8 cellular contexts compared by ENCODE assay signal in the genomic region with DNA sequence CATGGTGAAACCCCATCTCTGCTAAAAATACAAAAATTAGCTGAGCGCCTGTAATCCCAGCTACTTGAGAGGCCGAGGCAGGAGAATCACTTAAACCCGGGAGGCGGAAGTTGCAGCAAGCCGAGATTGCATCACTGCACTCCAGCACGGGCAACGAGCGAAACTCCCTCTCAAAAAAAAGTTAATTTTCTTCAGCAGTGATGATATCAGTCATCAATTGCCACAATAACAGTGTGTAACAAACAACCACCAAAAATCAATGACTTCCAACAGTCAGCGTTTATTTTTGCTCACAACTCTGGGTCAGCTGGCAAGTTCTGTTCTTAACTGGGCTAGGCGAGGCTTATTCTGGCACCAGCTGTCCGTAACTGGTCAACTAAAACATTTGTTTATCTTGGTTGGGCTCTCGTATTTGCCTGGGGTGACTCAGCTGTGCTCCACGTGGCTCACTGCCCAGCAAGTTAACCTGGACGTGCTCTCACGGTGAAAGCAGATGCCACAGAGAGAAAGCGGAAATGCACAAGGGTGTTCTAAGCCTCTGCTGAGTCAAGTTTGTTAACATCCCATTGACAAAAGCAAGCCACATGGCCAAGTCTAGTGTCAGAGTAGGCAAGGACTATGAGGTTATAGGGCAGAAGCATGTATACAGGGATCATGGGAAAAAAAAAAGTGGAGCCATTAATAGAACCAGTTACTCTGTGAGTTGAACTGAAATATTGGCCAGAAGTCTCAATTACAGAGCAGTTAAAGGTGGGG. TPM values are rescaled to one million over a fixed set of nuclear protein-coding genes. Genes with fewer than 3 reads are reported as not detected.
DNase-seq lines count a peak whose midpoint lies in the region; ATAC-seq and TF ChIP-seq lines count a peak whose summit lies in the region.

No MANE protein-coding gene starts in this region.

- H3K27me3 ChIP-seq in IMR-90 (ENCODE audit: control insufficient read depth, insufficient read depth, low read length) (no peaks in the 10 kb centered on the region; the same call in 1 of the 2 replicates), SJCRH30 (no peaks in the 10 kb centered on the region), foreskin keratinocyte (no peaks in the 10 kb centered on the region), parathyroid adenoma (ENCODE audit: control insufficient read depth, insufficient read depth, low read length) (no peaks in the 10 kb centered on the region)

- no peaks in the 10 kb centered on the region for H4K20me1 ChIP-seq in IMR-90 (ENCODE audit: insufficient read depth, low read length)

- H3K27ac ChIP-seq in IMR-90 (ENCODE audit: insufficient read depth, low read length) = no peak overlapping the region
- H3K27ac ChIP-seq in SJCRH30 = no peak overlapping the region
- H3K27ac ChIP-seq in foreskin keratinocyte = no peak overlapping the region
- H3K27ac ChIP-seq in parathyroid adenoma = peak overlapping the region; percentile 58

- WGBS in IMR-90 (ENCODE audit: extremely low coverage in 2 of 2, insufficient read length in 1 of 2), 2 experiments = 32% methylated on average over 5 of the region's 16 CpGs; no CpG with 5 or more reads in 1 of the 2 experiments

- no peak for TF ChIP-seq POLR2A in IMR-90 (IDR thresholded peaks at IDR 0.05; ENCODE audit: low read depth, low read length)

- ATAC-seq in IMR-90 (ENCODE audit: low read depth) (peak; percentile 69), foreskin keratinocyte (peak; percentile 68)
- no peak for ATAC-seq in stimulated activated memory B cell treated with anti-CD40 and anti-IgM and Interleukin-4, amounts not matched to agents 10 μg/mL and 1 μg/mL and 100 μg/mL, for 72 hours

- H3K36me3 ChIP-seq in IMR-90 (ENCODE audit: control insufficient read depth, insufficient read depth, low read length) = no peaks in the 10 kb centered on the region
- H3K36me3 ChIP-seq in SJCRH30 = no peaks in the 10 kb centered on the region
- no peaks in the 10 kb centered on the region for H3K36me3 ChIP-seq in parathyroid adenoma (ENCODE audit: control insufficient read depth, insufficient read depth, low read length)

- H2BK120ac ChIP-seq in IMR-90 (ENCODE audit: low read depth, low read length) = no peak overlapping the region

- H3K9me3 ChIP-seq in IMR-90 (ENCODE audit: control insufficient read depth, insufficient read depth, low read length) (no peaks in the 10 kb centered on the region), SJCRH30 (replicated peaks) (no peaks in the 10 kb centered on the region), parathyroid adenoma (ENCODE audit: control insufficient read depth, low read length) (no peaks in the 10 kb centered on the region)

- peak; percentile 87 for DNase-seq in AG08395 (ENCODE audit: low spot score)
- DNase-seq in IMR-90 = peak; percentile 68
- DNase-seq in SJCRH30 = peak; percentile 83 to 85
- DNase-seq in foreskin keratinocyte = peak; percentile 78 to 83
- DNase-seq in NCI-H1048 (lab: John Stamatoyannopoulos, UW) = no peak
- DNase-seq in cortex of kidney (lab: John Stamatoyannopoulos, UW) = no peak

- H3K27me3 Mint-ChIP-seq in stimulated activated memory B cell treated with anti-CD40 and anti-IgM and Interleukin-4, amounts not matched to agents 10 μg/mL and 1 μg/mL and 100 μg/mL, for 72 hours = peaks cover 22% of the 10 kb centered on the region

- no peak overlapping the region for H4K8ac ChIP-seq in IMR-90 (ENCODE audit: low read depth in 2 of 2, low read length in 2 of 2)

- TF ChIP-seq CTCF in IMR-90 (conservative IDR thresholded peaks at IDR 0.05; ENCODE audit: low read depth, low read length) (no peak), foreskin keratinocyte (conservative IDR thresholded peaks at IDR 0.05) (no peak), parathyroid adenoma (IDR thresholded peaks at IDR 0.05) (no peak)

- H4K91ac ChIP-seq in IMR-90 (ENCODE audit: insufficient read depth, low read depth, low read length) = no peak overlapping the region

- no peak for TF ChIP-seq RAD21 in IMR-90 (IDR thresholded peaks at IDR 0.05; ENCODE audit: low read length)

- no peak overlapping the region for H2AK5ac ChIP-seq in IMR-90 (ENCODE audit: low read depth, low read length)

- H2BK20ac ChIP-seq in IMR-90 (ENCODE audit: low read depth, low read length) = no peak overlapping the region

- H3K4me1 ChIP-seq in IMR-90 (ENCODE audit: control insufficient read depth, insufficient read depth, low read length) (no peaks in the 10 kb centered on the region), SJCRH30 (peaks cover 7% of the 10 kb centered on the region), foreskin keratinocyte (no peaks in the 10 kb centered on the region), parathyroid adenoma (no peaks in the 10 kb centered on the region)

- no peak overlapping the region for H3K4me2 ChIP-seq in IMR-90 (ENCODE audit: low read depth, low read length)
- H3K4me2 ChIP-seq in parathyroid adenoma (ENCODE audit: low read length) = peak overlapping the region; percentile 56

- H3K9ac ChIP-seq in IMR-90 (ENCODE audit: low read depth, low read length) = no peak overlapping the region
- H3K9ac ChIP-seq in parathyroid adenoma = no peak overlapping the region

- in situ Hi-C loops in IMR-90 (cut with MboI; ENCODE audit: low sequenced_read_pairs) = no loop called here

- no peak overlapping the region for H4K5ac ChIP-seq in IMR-90 (ENCODE audit: low read depth, low read length)

- no peak overlapping the region for H2BK5ac ChIP-seq in IMR-90 (ENCODE audit: low read depth, low read length, poor library complexity, severe bottlenecking)

- H3K14ac ChIP-seq in IMR-90 (replicated peaks; ENCODE audit: low read depth, low read length) = no peak overlapping the region

- H3K4ac ChIP-seq in IMR-90 (ENCODE audit: low read depth, low read length) = no peak overlapping the region

- H3K36me3 Mint-ChIP-seq in stimulated activated memory B cell treated with anti-CD40 and anti-IgM and Interleukin-4, amounts not matched to agents 10 μg/mL and 1 μg/mL and 100 μg/mL, for 72 hours = no peaks in the 10 kb centered on the region

- no peaks in the 10 kb centered on the region for H3K9me1 ChIP-seq in IMR-90 (ENCODE audit: insufficient read depth, low read length)

- intact Hi-C loops in IMR-90 (cut with micrococcal nuclease) = no loop called here

- H3K9me3 Mint-ChIP-seq in stimulated activated memory B cell treated with anti-CD40 and anti-IgM and Interleukin-4, amounts not matched to agents 10 μg/mL and 1 μg/mL and 100 μg/mL, for 72 hours = no peaks in the 10 kb centered on the region

- H2AK9ac ChIP-seq in IMR-90 (replicated peaks; ENCODE audit: low read depth, low read length, poor library complexity) = no peak overlapping the region

- dilution Hi-C loops in IMR-90 (cut with HindIII; ENCODE audit: low sequenced_read_pairs, unreplicated experiment) = no loop called here

- H3K27ac Mint-ChIP-seq in stimulated activated memory B cell treated with anti-CD40 and anti-IgM and Interleukin-4, amounts not matched to agents 10 μg/mL and 1 μg/mL and 100 μg/mL, for 72 hours = no peak overlapping the region

- no peaks in the 10 kb centered on the region for H3K4me1 Mint-ChIP-seq in stimulated activated memory B cell treated with anti-CD40 and anti-IgM and Interleukin-4, amounts not matched to agents 10 μg/mL and 1 μg/mL and 100 μg/mL, for 72 hours

- no peaks in the 10 kb centered on the region for H3K79me2 ChIP-seq in parathyroid adenoma

- CTCF ChIA-PET in IMR-90 (lab: Yijun Ruan, JAX) = no interaction called here

- no peaks in the 10 kb centered on the region for H3K79me1 ChIP-seq in IMR-90 (ENCODE audit: low read depth in 1 of 2, low read length in 2 of 2)

- H3K4me3 ChIP-seq in IMR-90 (ENCODE audit: insufficient read depth, low read depth, low read length) (no peak overlapping the region), SJCRH30 (no peak overlapping the region), parathyroid adenoma (ENCODE audit: low read depth, low read length) (no peak overlapping the region)

- no peak overlapping the region for H3K56ac ChIP-seq in IMR-90 (ENCODE audit: extremely low read depth, insufficient read depth, low read length)

- POLR2A ChIA-PET in IMR-90 (lab: Charles Lee; ENCODE audit: unreplicated experiment) = no interaction called here

- H2AFZ ChIP-seq in IMR-90 (replicated peaks; ENCODE audit: low read length, poor library complexity) (peak overlapping the region; percentile 14), parathyroid adenoma (no peak overlapping the region)

- no peak overlapping the region for H2BK15ac ChIP-seq in IMR-90 (ENCODE audit: low read depth, low read length)

- no TSS peak for BruUV-seq in IMR-90 (replicated peaks; lab: Mats Ljungman, UMichigan)

- no peak overlapping the region for H3K23ac ChIP-seq in IMR-90 (ENCODE audit: low read depth, low read length)

- H3K18ac ChIP-seq in IMR-90 (ENCODE audit: low read depth, low read length) = no peak overlapping the region

- H3K4me3 Mint-ChIP-seq in stimulated activated memory B cell treated with anti-CD40 and anti-IgM and Interleukin-4, amounts not matched to agents 10 μg/mL and 1 μg/mL and 100 μg/mL, for 72 hours = no peak overlapping the region

TF ChIP-seq in IMR-90, 13 proteins besides CTCF, POLR2A, EP300 and RAD21:
- TF ChIP-seq, protein P1, sequence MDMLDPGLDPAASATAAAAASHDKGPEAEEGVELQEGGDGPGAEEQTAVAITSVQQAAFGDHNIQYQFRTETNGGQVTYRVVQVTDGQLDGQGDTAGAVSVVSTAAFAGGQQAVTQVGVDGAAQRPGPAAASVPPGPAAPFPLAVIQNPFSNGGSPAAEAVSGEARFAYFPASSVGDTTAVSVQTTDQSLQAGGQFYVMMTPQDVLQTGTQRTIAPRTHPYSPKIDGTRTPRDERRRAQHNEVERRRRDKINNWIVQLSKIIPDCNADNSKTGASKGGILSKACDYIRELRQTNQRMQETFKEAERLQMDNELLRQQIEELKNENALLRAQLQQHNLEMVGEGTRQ (IDR thresholded peaks at IDR 0.05; ENCODE audit: low read depth, low read length) = peak; percentile 55; the same call in 1 of the 2 replicates
- TF ChIP-seq CHD1 (IDR thresholded peaks at IDR 0.05; ENCODE audit: low read depth, low read length) = no peak

RNA-seq across cellular contexts. Expression of a gene that starts 52.1 kb away (rescaled TPM):
- total RNA-seq in IMR-90 (2012; rRNA removed) (not detected in 2 replicates), foreskin keratinocyte (not detected in 2 replicates)
- polyA plus RNA-seq in IMR-90 (2012; rRNA removed) (not detected in 2 replicates), foreskin keratinocyte (not detected in 2 replicates)
- polyA plus RNA-seq in IMR-90 (2012; cell fraction: cytosol; rRNA removed) = not detected in 2 replicates
- polyA plus RNA-seq in IMR-90 (2012; cell fraction: nucleus; rRNA removed; ENCODE audit: low replicate concordance) = not detected in 2 replicates
- not detected in 2 replicates for total RNA-seq in SJCRH30 (2014; rRNA removed; shearing (Covaris generic))

RNA-seq across cellular contexts. Expression of a gene that starts 58.1 kb away (rescaled TPM):
- total RNA-seq in IMR-90 (2012; rRNA removed) (under 0.01 TPM in 1 of 2 replicates, not detected in the other), foreskin keratinocyte (22.6 and 26.2 TPM in 2 replicates)
- polyA plus RNA-seq in IMR-90 (2012; rRNA removed) (0.02 TPM in 1 of 2 replicates, not detected in the other), foreskin keratinocyte (4.7 and 6.6 TPM in 2 replicates)
- 0.01 TPM in 1 of 2 replicates, not detected in the other for polyA plus RNA-seq in IMR-90 (2012; cell fraction: cytosol; rRNA removed)
- polyA plus RNA-seq in IMR-90 (2012; cell fraction: nucleus; rRNA removed; ENCODE audit: low replicate concordance) = 0.01 TPM in 2 replicates
- total RNA-seq in SJCRH30 (2014; rRNA removed; shearing (Covaris generic)) = 19.7 and 20.4 TPM in 2 replicates

Comparison
In these comparisons a context has a peak if more than half of its experiments do, and no peak if none do; other contexts are left out.
1. DNase-seq: peak in AG08395 (single experiment), IMR-90 (single experiment), SJCRH30 (2 of 2) and foreskin keratinocyte (2 of 2); none in NCI-H1048 (single experiment) and cortex of kidney (single experiment).
2. RNA of a gene that starts 58.1 kb away (total RNA-seq): 22.6 to 26.2 TPM in foreskin keratinocyte and 19.7 to 20.4 TPM in SJCRH30; under 0.01 TPM in IMR-90; every median in the first group is over 10 times any median in the second.